ENCODE assay signal across 32 cellular contexts in the genomic region with DNA sequence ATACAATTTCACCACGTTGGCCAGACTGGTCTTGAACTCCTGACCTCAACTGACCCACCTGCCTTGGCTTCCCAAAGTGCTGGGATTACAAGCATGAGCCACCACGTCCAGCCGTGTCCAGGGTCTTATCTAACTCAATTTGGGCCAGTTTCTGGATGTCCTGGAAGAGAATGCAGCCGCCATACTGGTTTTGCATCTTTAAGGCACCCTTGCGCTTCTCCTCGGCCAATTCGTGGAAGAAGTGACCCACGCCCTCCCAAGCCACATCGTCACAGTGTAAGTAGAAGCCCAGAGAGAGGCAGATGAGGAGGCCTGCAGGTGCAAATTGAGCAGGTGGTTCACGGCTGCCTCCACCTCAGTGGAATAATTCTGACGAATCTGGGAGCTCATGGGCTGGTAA. TPM values are rescaled to one million over a fixed set of nuclear protein-coding genes. Genes with fewer than 3 reads are reported as not detected.
"Had no signal": no experiment of that assay in that cellular context is flagged by ENCODE, and none has a peak within 500 bp of the region (broad histone marks: within the 10 kb centered on the region; RNA-seq: fewer than 3 reads in every experiment).

No MANE protein-coding gene starts in this region.

- FAIRE-seq: keratinocyte, small intestine had no signal

- H3K36me3 ChIP-seq: adrenal gland, cardiac muscle cell, lower lobe of right lung, right lobe of liver, suprapubic skin, tibial artery had no signal

- H3K27ac ChIP-seq: body of pancreas, cardiac muscle cell, lower lobe of right lung, right lobe of liver, suprapubic skin, tibial artery had no signal

- H3K4me3 ChIP-seq: adrenal gland, body of pancreas, cardiac muscle cell, lower lobe of right lung, right lobe of liver, suprapubic skin, tibial artery had no signal

- H3K9me3 ChIP-seq: adrenal gland, body of pancreas, lower lobe of right lung, right lobe of liver, suprapubic skin, tibial artery had no signal

- H3K27me3 ChIP-seq: adrenal gland, body of pancreas, cardiac muscle cell, right lobe of liver, suprapubic skin, tibial artery had no signal

- DNase-seq: activated CD4-positive, alpha-beta T cell treated with anti-CD3 and anti-CD28 coated beads for 36 hours; activated CD4-positive, alpha-beta T cell treated with anti-CD3 and anti-CD28 coated beads, Interleukin-2, amount 50 U/mL, for 4 hours; activated CD4-positive, CD25-positive, alpha-beta regulatory T cell; activated naive CD4-positive, alpha-beta T cell; activated T-cell treated with anti-CD3 and anti-CD28 coated beads for 4 hours; activated T-cell treated with anti-CD3 and anti-CD28 coated beads, Interleukin-2, amount 50 U/mL, for 72 hours; body of pancreas; cortex of kidney; foreskin fibroblast; hippocampal formation; lower lobe of right lung; mesenchymal stem cell; naive thymus-derived CD8-positive, alpha-beta T cell; occipital lobe; small intestine; stimulated activated CD4-positive, alpha-beta T cell treated with anti-CD3 and anti-CD28 coated beads, Interleukin-1b, Interleukin-23, amount 100 ng/mL, for 48 hours; stimulated activated naive CD4-positive, alpha-beta T cell; T-cell; tibial artery had no signal

- ATAC-seq: activated CD4-positive, alpha-beta T cell treated with anti-CD3 and anti-CD28 coated beads for 36 hours; activated naive CD4-positive, alpha-beta T cell treated with anti-CD3 and anti-CD28 coated beads, Interleukin-2, amount 50 U/mL, for 72 hours; activated T-cell treated with anti-CD3 and anti-CD28 coated beads, Interleukin-2, amount 50 U/mL, for 72 hours; body of pancreas; esophagus mucosa; lower lobe of right lung; naive thymus-derived CD8-positive, alpha-beta T cell; right lobe of liver; T-cell had no signal

RNA-seq across cellular contexts. Expression of a gene that starts 33.0 kb away (rescaled TPM):
- total RNA-seq: activated CD4-positive, alpha-beta T cell treated with anti-CD3 and anti-CD28 coated beads for 36 hours; cardiac muscle cell; cerebellum; neural crest cell; occipital lobe; progenitor cell of endocrine pancreas; renal cortical epithelial cell; T-helper 2 cell treated with Interferon-gamma antibody and Interleukin-4, amounts not matched to agents 100 ng/mL and 5 ng/mL, for 36 hours had no signal
- polyA plus RNA-seq: naive thymus-derived CD8-positive, alpha-beta T cell had no signal

RNA-seq across cellular contexts. Expression of a gene that starts 53.3 kb away (rescaled TPM):
- total RNA-seq: body of pancreas, esophagus mucosa had no signal
- polyA plus RNA-seq: aorta, keratinocyte had no signal
